9 cellular contexts compared by ENCODE assay signal in genomic region chr20:5118220-5119142, GRCh38. TPM values are rescaled to one million over a fixed set of nuclear protein-coding genes. Genes with fewer than 3 reads are reported as not detected.
DNase-seq lines count a peak whose midpoint lies in the region; ATAC-seq, FAIRE-seq and TF ChIP-seq lines count a peak whose summit lies in the region.
"Had no signal": no experiment of that assay in that cellular context is flagged by ENCODE, and none has a peak within 500 bp of the region (broad histone marks: within the 10 kb centered on the region; RNA-seq: fewer than 3 reads in every experiment).

No MANE protein-coding gene starts in this region.

- peaks cover 38% of the 10 kb centered on the region for H3K36me3 Mint-ChIP-seq in brain

- no peak for ATAC-seq in GM18498 (IDR thresholded peaks at IDR 0.05; ENCODE audit: unreplicated experiment)

- no peak for TF ChIP-seq CTCF in AG04450 (IDR thresholded peaks at IDR 0.05; ENCODE audit: low read depth, low read length)
- no peak for TF ChIP-seq CTCF in brain (conservative IDR thresholded peaks at IDR 0.05)

- H3K9ac ChIP-seq in HUES64 (ENCODE audit: low read depth, low read length) (peak overlapping the region; percentile 97), mucosa of rectum (ENCODE audit: low read depth in 1 of 2, low read length in 2 of 2) (peak overlapping the region; percentile 54 to 94)

- WGBS in HUES64 = 4% methylated on average over 23 of the region's 23 CpGs

- POLR2A ChIA-PET in AG04450 (lab: Yijun Ruan, JAX) = interaction anchor here (0.8 kb wide), 1 partner anchor 79 kb away, joined by 3 read pairs; no protein-coding TSS in a partner anchor

- H3K27me3 Mint-ChIP-seq in brain = no peaks in the 10 kb centered on the region

- H3K4me1 ChIP-seq in HUES64 (ENCODE audit: insufficient read depth, low read length) (peaks cover 16% of the 10 kb centered on the region), mucosa of rectum (ENCODE audit: control insufficient read depth in 2 of 2, insufficient read depth in 2 of 2, low read length in 2 of 2) (peaks cover 14 to 19% of the 10 kb centered on the region in 2 donors)

- H3K27me3 ChIP-seq in AG04450 (ENCODE audit: control insufficient read depth, insufficient read depth, low read length) (no peaks in the 10 kb centered on the region), HUES64 (ENCODE audit: insufficient read depth, low read length) (no peaks in the 10 kb centered on the region), mucosa of rectum (ENCODE audit: control insufficient read depth in 2 of 2, insufficient read depth in 2 of 2, low read length in 2 of 2) (no peaks in the 10 kb centered on the region)

- DNase-seq in AG04450 (ENCODE audit: low read depth, low spot score) (no peak), NK-92 (lab: John Stamatoyannopoulos, UW; ENCODE audit: unreplicated experiment) (no peak), urothelium cell line (ENCODE audit: low spot score) (no peak)
- DNase-seq in central memory CD4-positive, alpha-beta T cell = no peak

- H3K9me3 ChIP-seq in AG04450 (ENCODE audit: control insufficient read depth, insufficient read depth, low read length) = peaks cover 3% of the 10 kb centered on the region; the same call in 1 of the 2 replicates
- H3K9me3 ChIP-seq in HUES64 (ENCODE audit: insufficient read depth, low read depth, low read length) = no peaks in the 10 kb centered on the region
- no peaks in the 10 kb centered on the region for H3K9me3 ChIP-seq in mucosa of rectum (ENCODE audit: control insufficient read depth in 2 of 2, low read length in 2 of 2)

- H3K4me1 Mint-ChIP-seq in brain = peaks cover 70% of the 10 kb centered on the region

- no peak overlapping the region for H3K27ac ChIP-seq in AG04450 (ENCODE audit: low read depth, low read length)
- peak overlapping the region; percentile 94 for H3K27ac ChIP-seq in HUES64 (ENCODE audit: low read depth, low read length)
- peak overlapping the region in 1 of 2 donors; percentile 14 for H3K27ac ChIP-seq in mucosa of rectum (ENCODE audit: low read depth in 2 of 2, low read length in 2 of 2)

- peak overlapping the region in 4 of 5 experiments; percentile 48 to 85 (median 68) for H3K27ac Mint-ChIP-seq in brain

- FAIRE-seq in urothelium cell line (lab: Jason Lieb, UNC) = no peak
- FAIRE-seq: islet of Langerhans had no signal

- H3K9me3 Mint-ChIP-seq in brain = no peaks in the 10 kb centered on the region

- H3K4me3 ChIP-seq in AG04450 (ENCODE audit: low read depth, low read length) = peak overlapping the region; percentile 98
- H3K4me3 ChIP-seq in HUES64 (ENCODE audit: low read length) = peak overlapping the region; percentile 79
- peak overlapping the region; percentile 98 to 100 for H3K4me3 ChIP-seq in mucosa of rectum (ENCODE audit: low read length in 2 of 2)

- H3K4me3 Mint-ChIP-seq in brain = peak overlapping the region; percentile 94 to 97 (median 96)

- CTCF ChIA-PET in AG04450 (lab: Charles Lee) = no interaction called here

- H3K36me3 ChIP-seq in HUES64 (ENCODE audit: insufficient read depth, low read length) (peaks cover 47% of the 10 kb centered on the region), mucosa of rectum (ENCODE audit: control insufficient read depth in 2 of 2, insufficient read depth in 2 of 2, low read length in 2 of 2) (peaks cover 16 to 22% of the 10 kb centered on the region in 2 donors)

RNA-seq across cellular contexts. Expression of gene PCNA, which starts 1.3 kb away (rescaled TPM):
- 118 and 134 TPM in 2 replicates for polyA plus RNA-seq in AG04450 (2011; rRNA removed)
- 90.3 and 96.8 TPM in 2 replicates for polyA minus RNA-seq in AG04450 (2011; rRNA and poly(A)+ RNA removed)
- polyA plus RNA-seq in HUES64 (2013, experiment 1 of 2) = 337 TPM
- 318 TPM for polyA plus RNA-seq in HUES64 (2013, experiment 2 of 2)
- polyA plus RNA-seq in brain (ENCODE audit: insufficient read depth, low read depth, low replicate concordance) = 172 TPM

RNA-seq across cellular contexts. Expression of gene TMEM230, which starts 5.6 kb away (rescaled TPM):
- polyA plus RNA-seq in AG04450 (2011; rRNA removed) (181 and 209 TPM in 2 replicates), brain (ENCODE audit: insufficient read depth, low read depth, low replicate concordance) (120 TPM)
- 52.5 and 62.7 TPM in 2 replicates for polyA minus RNA-seq in AG04450 (2011; rRNA and poly(A)+ RNA removed)
- 84.6 TPM for polyA plus RNA-seq in HUES64 (2013, experiment 1 of 2)
- 99.6 TPM for polyA plus RNA-seq in HUES64 (2013, experiment 2 of 2)

RNA-seq across cellular contexts. Expression of gene CDS2, which starts 8.3 kb away (rescaled TPM):
- polyA plus RNA-seq in AG04450 (2011; rRNA removed) (43.5 and 48.7 TPM in 2 replicates), brain (ENCODE audit: insufficient read depth, low read depth, low replicate concordance) (40.9 TPM)
- polyA minus RNA-seq in AG04450 (2011; rRNA and poly(A)+ RNA removed) = 43.9 and 71.9 TPM in 2 replicates
- polyA plus RNA-seq in HUES64 (2013, experiment 1 of 2) = 24.2 TPM
- polyA plus RNA-seq in HUES64 (2013, experiment 2 of 2) = 23.7 TPM
